ENCODE assay signal across 10 cellular contexts in genomic region chr12:123767613-123768012, GRCh38. TPM values are rescaled to one million over a fixed set of nuclear protein-coding genes. Genes with fewer than 3 reads are reported as not detected.
DNase-seq lines count a peak whose midpoint lies in the region; ATAC-seq, FAIRE-seq and TF ChIP-seq lines count a peak whose summit lies in the region.
"Had no signal": no experiment of that assay in that cellular context is flagged by ENCODE, and none has a peak within 500 bp of the region (broad histone marks: within the 10 kb centered on the region; RNA-seq: fewer than 3 reads in every experiment).

No MANE protein-coding gene starts in this region.

- CTCF ChIA-PET in K562 (lab: Yijun Ruan, JAX; ENCODE audit: low intra/inter-chr PET ratio), result no interaction called here

- H3K27me3 ChIP-seq in K562 (ENCODE audit: control insufficient read depth in 2 of 2, insufficient read depth in 2 of 2, low read length in 2 of 2) (0 out of 5 replicates have a peak, but pooled peaks cover 0 to 4% of the 10 kb centered on the region in 2 experiments), heart left ventricle (peaks cover 0 to 21% (median 7%) of the 10 kb centered on the region in 9 donors)
- H3K27me3 ChIP-seq in effector memory CD4-positive, alpha-beta T cell (replicated peaks; ENCODE audit: control insufficient read depth, insufficient read depth, low read length, poor library complexity, severe bottlenecking), result no peaks in the 10 kb centered on the region

- intact Hi-C loops in K562 (cut with micrococcal nuclease), result no loop called here
- intact Hi-C loops in heart left ventricle (cut with DNase I), result no loop called here

- H3K4me1 ChIP-seq in K562 (replicated peaks in 1 of 2; ENCODE audit: control insufficient read depth in 2 of 2, insufficient read depth in 2 of 2, low read length in 2 of 2) (no peaks in the 10 kb centered on the region), heart left ventricle (peaks cover 0 to 2% (median under 1%) of the 10 kb centered on the region in 12 donors)
- peaks cover under 1% of the 10 kb centered on the region for H3K4me1 ChIP-seq in effector memory CD4-positive, alpha-beta T cell (ENCODE audit: control insufficient read depth, insufficient read depth, low read length, poor library complexity, severe bottlenecking)

- no peaks in the 10 kb centered on the region for H3K9me1 ChIP-seq in K562 (ENCODE audit: control insufficient read depth, insufficient read depth, low read length)

- H3K4me2 ChIP-seq in K562 (ENCODE audit: insufficient read depth, low read length), result peak overlapping the region; percentile 29

- H4K20me1 ChIP-seq in K562 (replicated peaks; ENCODE audit: control insufficient read depth, insufficient read depth, low read length), result no peaks in the 10 kb centered on the region

- no peak for FAIRE-seq in K562 (lab: Jason Lieb, UNC)
- no peak for FAIRE-seq in D721Med (lab: Jason Lieb, UNC)

- no TSS peak for BruUV-seq in K562 (replicated peaks; lab: Mats Ljungman, UMichigan)

- POLR2A ChIA-PET in K562 (lab: Yijun Ruan, JAX), result interaction anchor here (1.0 kb wide), 1 partner anchor 23 kb away, joined by 3 read pairs; no protein-coding TSS in a partner anchor

- TF ChIP-seq POLR2A in K562 (conservative IDR thresholded peaks at IDR 0.05), result no peak
- TF ChIP-seq POLR2A in heart left ventricle (IDR thresholded peaks at IDR 0.05), result no peak

- in situ Hi-C loops in GM13976 (cut with MboI; ENCODE audit: low sequenced_read_pairs, unreplicated experiment), result no loop called here
- in situ Hi-C loops in K562 (cut with MboI), result no loop called here

- DNase-seq in GM13976 (ENCODE audit: low spot score), result peak; percentile 54
- DNase-seq in GM20000 (ENCODE audit: low spot score), result peak; percentile 56
- no peak for DNase-seq in K562 (ENCODE audit: extremely low read depth in 1 of 4, low spot score in 3 of 4)
- DNase-seq in substantia nigra (lab: John Stamatoyannopoulos, UW), result no peak
- DNase-seq in D721Med (ENCODE audit: insufficient read length, low spot score), result no peak
- no peak for DNase-seq in heart left ventricle
- no peak for DNase-seq in effector memory CD4-positive, alpha-beta T cell

- H3K4me3 ChIP-seq in K562, result no peak overlapping the region
- H3K4me3 ChIP-seq in heart left ventricle, result no peak overlapping the region
- H3K4me3 ChIP-seq in effector memory CD4-positive, alpha-beta T cell (ENCODE audit: insufficient read depth, low read depth, low read length, poor library complexity, severe bottlenecking), result no peak overlapping the region
- H3K4me3 ChIP-seq: tibial nerve had no signal

- H2AFZ ChIP-seq in K562 (ENCODE audit: low read depth, low read length), result peak overlapping the region; percentile 72

- TF ChIP-seq RAD21 in K562 (CRISPR knock-in tag; conservative IDR thresholded peaks at IDR 0.05 in 1 of 2, IDR thresholded peaks at IDR 0.05 in 1 of 2), result no peak

- ATAC-seq in HG03378 (IDR thresholded peaks at IDR 0.05; ENCODE audit: unreplicated experiment) (peak; percentile 83), K562 (peak; percentile 67), heart left ventricle (no peak)

- no peaks in the 10 kb centered on the region for H3K9me3 ChIP-seq in K562 (replicated peaks; ENCODE audit: control insufficient read depth, insufficient read depth, low read depth, low read length)
- H3K9me3 ChIP-seq in heart left ventricle, result no peaks in the 10 kb centered on the region
- H3K9me3 ChIP-seq in effector memory CD4-positive, alpha-beta T cell (ENCODE audit: control insufficient read depth, low read length), result no peaks in the 10 kb centered on the region
- H3K9me3 ChIP-seq: tibial nerve had no signal

- TF ChIP-seq EP300 in K562 (IDR thresholded peaks at IDR 0.05; ENCODE audit: low read length), result no peak

- H3K36me3 ChIP-seq in K562 (ENCODE audit: control insufficient read depth, insufficient read depth, low read length), result no peaks in the 10 kb centered on the region
- no peaks in the 10 kb centered on the region for H3K36me3 ChIP-seq in heart left ventricle
- H3K36me3 ChIP-seq in effector memory CD4-positive, alpha-beta T cell (ENCODE audit: control insufficient read depth, insufficient read depth, low read length), result no peaks in the 10 kb centered on the region
- H3K36me3 ChIP-seq: tibial nerve had no signal

- 26% methylated on average over 9 of the region's 9 CpGs for WGBS in K562 (ENCODE audit: insufficient coverage, low coverage, missing lambda C conversion rate)
- WGBS in heart left ventricle, 4 donors, result 78 to 88% (median 87%) methylated on average over 9 of the region's 9 CpGs

- TF ChIP-seq CTCF in GM13976 (IDR thresholded peaks at IDR 0.05; ENCODE audit: borderline replicate concordance, control extremely low read depth, extremely low read depth, insufficient read depth, missing control alignments), result no peak
- TF ChIP-seq CTCF in GM20000 (IDR thresholded peaks at IDR 0.05; ENCODE audit: extremely low read depth, missing control alignments), result no peak
- TF ChIP-seq CTCF in K562 (IDR thresholded peaks at IDR 0.05 in 2 of 3, conservative IDR thresholded peaks at IDR 0.05 in 1 of 3; ENCODE audit: insufficient read depth in 2 of 3, low read depth in 1 of 3, low read length in 3 of 3), result no peak
- TF ChIP-seq CTCF in D721Med (IDR thresholded peaks at IDR 0.05; ENCODE audit: insufficient read depth, missing control alignments), result no peak
- no peak for TF ChIP-seq CTCF in heart left ventricle (IDR thresholded peaks at IDR 0.05)

- H3K9ac ChIP-seq in K562 (ENCODE audit: insufficient read depth in 1 of 2, low read depth in 2 of 2, low read length in 2 of 2), result no peak overlapping the region

- H3K79me2 ChIP-seq in K562 (ENCODE audit: control insufficient read depth, insufficient read depth, low read length), result no peaks in the 10 kb centered on the region

- H3K27ac ChIP-seq in K562 (ENCODE audit: extremely low read depth, low read depth, low read length), result no peak overlapping the region
- H3K27ac ChIP-seq in substantia nigra (ENCODE audit: low read depth, low read length, poor library complexity, severe bottlenecking), result no peak overlapping the region
- no peak overlapping the region for H3K27ac ChIP-seq in heart left ventricle
- H3K27ac ChIP-seq in effector memory CD4-positive, alpha-beta T cell (ENCODE audit: insufficient read depth, low read length, poor library complexity, severe bottlenecking), result no peak overlapping the region
- H3K27ac ChIP-seq: tibial nerve had no signal

TF ChIP-seq in K562, 482 proteins besides CTCF, POLR2A, EP300 and RAD21 (continues in another document):
- TF ChIP-seq NFE2L1 (tag; IDR thresholded peaks at IDR 0.05; ENCODE audit: borderline replicate concordance, low read depth) (no peak), ZBTB7A (IDR thresholded peaks at IDR 0.05; ENCODE audit: borderline replicate concordance, control insufficient read depth, low read depth, low read length) (no peak), CXXC5 (CRISPR knock-in tag; IDR thresholded peaks at IDR 0.05) (no peak), CBX8 (IDR thresholded peaks at IDR 0.05; ENCODE audit: borderline replicate concordance, extremely low read depth, low read depth, low read length, poor library complexity, severe bottlenecking) (no peak), MYBL2 (IDR thresholded peaks at IDR 0.05; ENCODE audit: low read depth) (no peak), MYBL2 (CRISPR knock-in tag; IDR thresholded peaks at IDR 0.05; ENCODE audit: borderline replicate concordance) (no peak), ZNF134 (CRISPR knock-in tag; conservative IDR thresholded peaks at IDR 0.05) (no peak)

RNA-seq across cellular contexts. Expression of gene DNAH10, which starts 5.5 kb away (rescaled TPM):
- total RNA-seq in K562 (2011; cell fraction: chromatin; rRNA removed; ENCODE audit: low replicate concordance), result 0.16 and 0.46 TPM in 2 replicates
- under 0.01 and 0.13 TPM in 2 replicates for total RNA-seq in K562 (2011; cell fraction: nucleolus; rRNA removed)
- total RNA-seq in K562 (2011; cell fraction: nucleoplasm; rRNA removed), result 0.07 TPM in 1 of 2 replicates, not detected in the other
- total RNA-seq in K562 (2014; rRNA removed), result 0.05 and 0.08 TPM in 2 replicates
- total RNA-seq in K562 (2014; rRNA removed; fragmentation: Illumina TruSeq; extraction: Trizol), result 0.03 and 0.04 TPM in 2 replicates
- 0.04 TPM in 2 replicates for total RNA-seq in K562 (2015; rRNA removed; fragmentation: Illumina TruSeq; extraction: Trizol)
- total RNA-seq in K562 (2021), result 0.04 and 0.07 TPM in 2 replicates
- 0.01 and 0.06 TPM in 2 replicates for polyA plus RNA-seq in K562 (2011; rRNA removed)
- under 0.01 TPM in 1 of 2 replicates, not detected in the other for polyA plus RNA-seq in K562 (2011; cell fraction: cytosol; rRNA removed)
- 0.15 and 0.26 TPM in 2 replicates for polyA plus RNA-seq in K562 (2011; cell fraction: nucleus; rRNA removed)
- polyA plus RNA-seq in K562 (2012), result 0.07 and 0.54 TPM in 2 replicates
- polyA plus RNA-seq in K562 (2014; fragmentation: Illumina TruSeq; extraction: Trizol), result 0.01 TPM in 2 replicates
- under 1 TPM in 1 of 2 experiments, not detected in 1; 0.01 TPM for polyA plus RNA-seq in K562 (2014; fragmentation: Nextera tagmentation; extraction: Ambion mirVana)
- polyA plus RNA-seq in K562 (2014; rRNA removed), result 0.01 TPM in 1 of 2 replicates, not detected in the other
- polyA minus RNA-seq in K562 (2011; rRNA and poly(A)+ RNA removed), result 0.07 and 0.18 TPM in 2 replicates
- not detected in 2 replicates for polyA minus RNA-seq in K562 (2011; cell fraction: cytosol; rRNA and poly(A)+ RNA removed)
- 0.11 and 0.13 TPM in 2 replicates for polyA minus RNA-seq in K562 (2011; cell fraction: nucleus; rRNA and poly(A)+ RNA removed)
- under 1 TPM in 5 of 9 donors, not detected in 4; 0.11 to 0.45 (median 0.27) TPM for total RNA-seq in heart left ventricle
- polyA plus RNA-seq in heart left ventricle, result under 1 TPM; 0.04 to 0.11 TPM
- total RNA-seq: M059J had no signal

RNA-seq across cellular contexts. Expression of gene ATP6V0A2, which starts 55.5 kb away (rescaled TPM):
- 208 and 240 TPM in 2 replicates for total RNA-seq in K562 (2011; cell fraction: chromatin; rRNA removed; ENCODE audit: low replicate concordance)
- 116 and 135 TPM in 2 replicates for total RNA-seq in K562 (2011; cell fraction: nucleolus; rRNA removed)
- 161 and 192 TPM in 2 replicates for total RNA-seq in K562 (2011; cell fraction: nucleoplasm; rRNA removed)
- 29.0 and 32.3 TPM in 2 replicates for total RNA-seq in K562 (2014; rRNA removed)
- 42.7 and 45.5 TPM in 2 replicates for total RNA-seq in K562 (2014; rRNA removed; fragmentation: Illumina TruSeq; extraction: Trizol)
- total RNA-seq in K562 (2015; rRNA removed; fragmentation: Illumina TruSeq; extraction: Trizol), result 27.8 and 30.9 TPM in 2 replicates
- 49.9 and 55.9 TPM in 2 replicates for total RNA-seq in K562 (2021)
- 85.5 and 97.9 TPM in 2 replicates for polyA plus RNA-seq in K562 (2011; rRNA removed)
- 57.3 and 65.6 TPM in 2 replicates for polyA plus RNA-seq in K562 (2011; cell fraction: cytosol; rRNA removed)
- polyA plus RNA-seq in K562 (2011; cell fraction: nucleus; rRNA removed), result 112 and 116 TPM in 2 replicates
- polyA plus RNA-seq in K562 (2012), result 22.0 and 23.5 TPM in 2 replicates
- polyA plus RNA-seq in K562 (2014; fragmentation: Illumina TruSeq; extraction: Trizol), result 27.7 TPM in 2 replicates
- 10 to 100 TPM in 1 of 2 experiments, 1 to 10 TPM in 1; 7.4 to 20.5 TPM for polyA plus RNA-seq in K562 (2014; fragmentation: Nextera tagmentation; extraction: Ambion mirVana)
- 23.1 and 29.4 TPM in 2 replicates for polyA plus RNA-seq in K562 (2014; rRNA removed)
- 121 and 128 TPM in 2 replicates for polyA minus RNA-seq in K562 (2011; rRNA and poly(A)+ RNA removed)
- 54.0 and 68.3 TPM in 2 replicates for polyA minus RNA-seq in K562 (2011; cell fraction: cytosol; rRNA and poly(A)+ RNA removed)
- 64.2 and 86.7 TPM in 2 replicates for polyA minus RNA-seq in K562 (2011; cell fraction: nucleus; rRNA and poly(A)+ RNA removed)
- total RNA-seq in heart left ventricle, result 10 to 100 TPM in 7 of 9 donors, 1 to 10 TPM in 2; 7.6 to 15.2 (median 11.8) TPM
- 1 to 10 TPM; 4.3 to 8.4 TPM for polyA plus RNA-seq in heart left ventricle

Comparison
In these comparisons a context has a peak if more than half of its experiments do, and no peak if none do; other contexts are left out.
1. DNase-seq: peak in GM13976 (single experiment) and GM20000 (single experiment); none in K562 (0 of 4), substantia nigra (0 of 49), D721Med (single experiment), heart left ventricle (0 of 5) and effector memory CD4-positive, alpha-beta T cell (0 of 3).
2. ATAC-seq: peak in HG03378 (single experiment) and K562 (single experiment); none in heart left ventricle (0 of 4).